Comparison of ENCODE assay signal across 19 cellular contexts in genomic region chr5:159449925-159450324, GRCh38.
DNase-seq lines count a peak whose midpoint lies in the region; ATAC-seq lines count a peak whose summit lies in the region.
"Had no signal": no experiment of that assay in that cellular context is flagged by ENCODE, and none has a peak within 500 bp of the region (broad histone marks: within the 10 kb centered on the region; RNA-seq: fewer than 3 reads in every experiment).

No MANE protein-coding gene starts in this region.

- no peak overlapping the region for H3K27ac Mint-ChIP-seq in stimulated activated naive B cell treated with anti-CD40 and anti-IgM and Interleukin-4, amounts not matched to agents 10 μg/mL and 1 μg/mL and 100 μg/mL, for 72 hours
- H3K27ac Mint-ChIP-seq: activated T-cell treated with anti-CD3 and anti-CD28 coated beads, Interleukin-2, amount 50 U/mL, for 72 hours; GM23338 had no signal

- H3K36me3 Mint-ChIP-seq in stimulated activated naive B cell treated with anti-CD40 and anti-IgM and Interleukin-4, amounts not matched to agents 10 μg/mL and 1 μg/mL and 100 μg/mL, for 72 hours = no peaks in the 10 kb centered on the region

- no peak overlapping the region for H3K4me3 Mint-ChIP-seq in stimulated activated naive B cell treated with anti-CD40 and anti-IgM and Interleukin-4, amounts not matched to agents 10 μg/mL and 1 μg/mL and 100 μg/mL, for 72 hours
- H3K4me3 Mint-ChIP-seq: activated T-cell treated with anti-CD3 and anti-CD28 coated beads, Interleukin-2, amount 50 U/mL, for 72 hours; central memory CD8-positive, alpha-beta T cell; GM23338 had no signal

- H3K4me1 Mint-ChIP-seq in stimulated activated naive B cell treated with anti-CD40 and anti-IgM and Interleukin-4, amounts not matched to agents 10 μg/mL and 1 μg/mL and 100 μg/mL, for 72 hours = peaks cover 4 to 9% of the 10 kb centered on the region in 2 donors
- H3K4me1 Mint-ChIP-seq: central memory CD8-positive, alpha-beta T cell; GM23338 had no signal

- H3K27me3 Mint-ChIP-seq in stimulated activated naive B cell treated with anti-CD40 and anti-IgM and Interleukin-4, amounts not matched to agents 10 μg/mL and 1 μg/mL and 100 μg/mL, for 72 hours = peaks cover 6 to 26% of the 10 kb centered on the region in 2 donors
- H3K27me3 Mint-ChIP-seq: central memory CD8-positive, alpha-beta T cell had no signal

- in situ Hi-C loops in Caki2 (cut with HindIII; ENCODE audit: low pct_unique_long_range_greater_than_20kb, low sequenced_read_pairs) = loop anchor here (25.0 kb wide), 1 partner anchor 462 kb away; the partner anchor contains the start of gene ADRA1B

- ATAC-seq in HG03521 (IDR thresholded peaks at IDR 0.05; ENCODE audit: unreplicated experiment) (no peak), GM19395 (IDR thresholded peaks at IDR 0.05; ENCODE audit: unreplicated experiment) (no peak)
- no peak for ATAC-seq in stimulated activated naive B cell treated with anti-CD40 and anti-IgM and Interleukin-4, amounts not matched to agents 10 μg/mL and 1 μg/mL and 100 μg/mL, for 72 hours (replicated peaks)
- ATAC-seq: activated T-cell treated with anti-CD3 and anti-CD28 coated beads, Interleukin-2, amount 50 U/mL, for 72 hours; GM23338; right cardiac atrium; upper lobe of right lung had no signal

- H3K9me3 Mint-ChIP-seq in stimulated activated naive B cell treated with anti-CD40 and anti-IgM and Interleukin-4, amounts not matched to agents 10 μg/mL and 1 μg/mL and 100 μg/mL, for 72 hours = no peaks in the 10 kb centered on the region
- H3K9me3 Mint-ChIP-seq: activated T-cell treated with anti-CD3 and anti-CD28 coated beads, Interleukin-2, amount 50 U/mL, for 72 hours; central memory CD8-positive, alpha-beta T cell; GM23338 had no signal

- peak; percentile 78 for DNase-seq in Caki2 (ENCODE audit: low read depth)
- DNase-seq in HT1080 (ENCODE audit: low read depth) = peak; percentile 80
- peak; percentile 68 for DNase-seq in amniotic epithelial cell (ENCODE audit: low read depth)
- DNase-seq in iris pigment epithelial cell (ENCODE audit: low read depth) = peak; percentile 59
- no peak for DNase-seq in SIG-M5 treated with dmso at 0.1 percent for 504 hours (lab: John Stamatoyannopoulos, UW; ENCODE audit: unreplicated experiment)
- DNase-seq in stimulated activated naive B cell treated with anti-CD40 and anti-IgM and Interleukin-4, amounts not matched to agents 10 μg/mL and 1 μg/mL and 100 μg/mL, for 72 hours = no peak
- DNase-seq: activated CD4-positive, alpha-beta T cell treated with anti-CD3 and anti-CD28 coated beads, Interleukin-2, amount 50 U/mL, for 4 hours; activated T-cell treated with anti-CD3 and anti-CD28 coated beads, Interleukin-2, amount 50 U/mL, for 72 hours; effector memory CD4-positive, alpha-beta T cell; KBM-7; left cardiac atrium; NCI-H1105 treated with DMSO at 0.1 percent for 48 hours; NCI-H69; right cardiac atrium; upper lobe of right lung had no signal

Comparison
In these comparisons a context has a peak if more than half of its experiments do, and no peak if none do; other contexts are left out.
1. DNase-seq: peak in Caki2 (single experiment), HT1080 (single experiment), amniotic epithelial cell (single experiment) and iris pigment epithelial cell (single experiment); none in SIG-M5 treated with dmso at 0.1 percent for 504 hours (single experiment) and stimulated activated naive B cell treated with anti-CD40 and anti-IgM and Interleukin-4, amounts not matched to agents 10 μg/mL and 1 μg/mL and 100 μg/mL, for 72 hours (single experiment).